ENCODE assay signal across 14 cellular contexts in the genomic region with DNA sequence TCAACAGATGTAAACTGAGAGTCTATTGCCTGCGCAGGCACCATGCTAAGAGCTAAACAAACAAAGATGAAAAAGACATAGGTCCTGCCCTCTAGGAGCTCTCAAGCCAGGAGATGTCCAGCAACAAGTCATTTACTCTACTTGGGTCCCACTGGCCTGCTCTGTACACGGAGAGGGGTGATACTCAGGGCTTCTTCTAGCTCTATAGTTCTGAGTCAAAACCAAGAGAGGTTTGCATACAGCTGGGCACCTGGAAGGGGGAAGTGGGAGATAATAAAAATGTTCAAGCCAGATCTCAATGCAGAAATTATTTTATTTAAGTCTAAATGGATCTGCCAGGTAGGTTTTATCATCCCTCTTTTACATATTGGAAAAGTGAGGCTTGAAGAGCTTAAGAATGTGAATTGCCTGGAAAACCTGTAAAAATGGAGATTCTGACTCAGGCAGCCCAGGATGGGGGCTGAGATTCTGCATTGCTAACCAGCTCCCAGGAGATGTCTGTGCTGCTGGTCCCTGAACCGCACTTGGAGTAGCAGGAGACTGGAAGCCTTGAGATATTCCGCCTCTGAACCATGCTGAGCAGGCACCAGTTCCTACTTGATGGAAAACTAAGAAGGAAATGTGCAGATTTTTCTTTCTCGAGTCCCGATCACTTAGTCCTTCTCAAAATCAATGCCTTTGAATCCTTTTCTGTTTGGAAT.
A peak's percentile ranks its signal among the peaks of the same experiment; 100 is the strongest.
DNase-seq lines count a peak whose midpoint lies in the region; ATAC-seq and TF ChIP-seq lines count a peak whose summit lies in the region.
"Had no signal": no experiment of that assay in that cellular context is flagged by ENCODE, and none has a peak within 500 bp of the region (broad histone marks: within the 10 kb centered on the region; RNA-seq: fewer than 3 reads in every experiment).

No MANE protein-coding gene starts in this region.

- ATAC-seq in GM18519 (IDR thresholded peaks at IDR 0.05; ENCODE audit: low FRiP score, unreplicated experiment) = peak; percentile 64
- ATAC-seq in GM21737 (IDR thresholded peaks at IDR 0.05; ENCODE audit: unreplicated experiment) = peak; percentile 71
- ATAC-seq in HG03103 (IDR thresholded peaks at IDR 0.05; ENCODE audit: low read depth, unreplicated experiment) = peak; percentile 59
- no peak for ATAC-seq in GM21723 (IDR thresholded peaks at IDR 0.05; ENCODE audit: unreplicated experiment)
- no peak for ATAC-seq in HG02763 (IDR thresholded peaks at IDR 0.05; ENCODE audit: unreplicated experiment)
- ATAC-seq: T-helper 17 cell had no signal

- TF ChIP-seq POLR2A in adrenal gland (IDR thresholded peaks at IDR 0.05) = no peak

- intact Hi-C loops in PC-9 (cut with micrococcal nuclease; ENCODE audit: unreplicated experiment) (no loop called here), mammary epithelial cell (cut with micrococcal nuclease) (no loop called here), adrenal gland (cut with DNase I) (no loop called here)

- H3K4me1 ChIP-seq in PC-9 (replicated peaks; ENCODE audit: insufficient read depth) (peaks cover 36% of the 10 kb centered on the region), mammary epithelial cell (ENCODE audit: insufficient read depth, low read length) (peaks cover 40% of the 10 kb centered on the region), adrenal gland (replicated peaks in 1 of 2) (peaks cover 0 to 8% of the 10 kb centered on the region in 2 donors)

- dilution Hi-C loops in mammary epithelial cell (cut with HindIII; ENCODE audit: low sequenced_read_pairs) = no loop called here

- WGBS in mammary epithelial cell (ENCODE audit: low coverage, missing lambda C conversion rate) = 92% methylated on average over 6 of the region's 6 CpGs
- WGBS in adrenal gland, 4 donors = 87 to 96% (median 92%) methylated on average over 6 of the region's 6 CpGs

- H3K4me2 ChIP-seq in PC-9 = peak overlapping the region; percentile 63
- H3K4me2 ChIP-seq in mammary epithelial cell (ENCODE audit: insufficient read depth, low read depth, low read length) = no peak overlapping the region

- H3K36me3 ChIP-seq in PC-9 (ENCODE audit: low read depth) (no peaks in the 10 kb centered on the region), mammary epithelial cell (ENCODE audit: insufficient read depth, low read length) (no peaks in the 10 kb centered on the region), adrenal gland (replicated peaks in 1 of 2) (no peaks in the 10 kb centered on the region)
- H3K36me3 ChIP-seq: cardiac muscle cell, suprapubic skin had no signal

- H3K9me3 ChIP-seq in PC-9 (ENCODE audit: insufficient read depth, low read depth) (no peaks in the 10 kb centered on the region), mammary epithelial cell (replicated peaks; ENCODE audit: insufficient read depth, low read length) (peaks cover 6% of the 10 kb centered on the region), adrenal gland (replicated peaks in 1 of 3) (no peaks in the 10 kb centered on the region)
- H3K9me3 ChIP-seq: suprapubic skin had no signal

- CTCF ChIA-PET in PC-9 (lab: Charles Lee) (interaction anchor here (0.6 kb wide), 1 partner anchor 176 kb away, joined by 3 read pairs; no protein-coding TSS in a partner anchor), mammary epithelial cell (lab: Charles Lee; ENCODE audit: low non-redundant PET) (no interaction called here)

- POLR2A ChIA-PET in PC-9 (lab: Charles Lee; ENCODE audit: unreplicated experiment) = interaction anchor here (0.6 kb wide), 1 partner anchor 10 kb away, joined by 4 read pairs; no protein-coding TSS in a partner anchor

- H2AFZ ChIP-seq in PC-9 = no peak overlapping the region
- H2AFZ ChIP-seq in mammary epithelial cell (ENCODE audit: low read depth, low read length) = no peak overlapping the region

- no peak for TF ChIP-seq CTCF in PC-9 (conservative IDR thresholded peaks at IDR 0.05)
- no peak for TF ChIP-seq CTCF in mammary epithelial cell (conservative IDR thresholded peaks at IDR 0.05 in 1 of 2, IDR thresholded peaks at IDR 0.05 in 1 of 2; ENCODE audit: extremely low read depth in 1 of 2, insufficient read depth in 1 of 2, low read depth in 1 of 2, low read length in 2 of 2)
- TF ChIP-seq CTCF in adrenal gland (IDR thresholded peaks at IDR 0.05) = no peak

- in situ Hi-C loops in mammary epithelial cell (cut with MboI; ENCODE audit: low sequenced_read_pairs in 2 of 2) = no loop called here

- 0 out of 2 replicates have a peak, but pooled peaks cover 17% of the 10 kb centered on the region for H3K79me2 ChIP-seq in PC-9 (ENCODE audit: low read depth)
- H3K79me2 ChIP-seq in mammary epithelial cell (ENCODE audit: insufficient read depth, low read length) = no peaks in the 10 kb centered on the region

- H3K9ac ChIP-seq in mammary epithelial cell (ENCODE audit: insufficient read depth, low read length) = no peak overlapping the region

- no peak overlapping the region for H3K27ac ChIP-seq in PC-9
- no peak overlapping the region for H3K27ac ChIP-seq in mammary epithelial cell (ENCODE audit: insufficient read depth, low read depth, low read length)
- no peak overlapping the region for H3K27ac ChIP-seq in adrenal gland
- H3K27ac ChIP-seq: C4-2B, cardiac muscle cell, epithelial cell of prostate, suprapubic skin had no signal

- no peak for DNase-seq in PC-9
- DNase-seq in mammary epithelial cell = no peak
- DNase-seq in adrenal gland = no peak
- DNase-seq: activated gamma-delta T cell, T-helper 17 cell had no signal

- peaks cover 11% of the 10 kb centered on the region; the same call in 1 of the 2 replicates for H4K20me1 ChIP-seq in PC-9 (ENCODE audit: insufficient read depth)
- H4K20me1 ChIP-seq in mammary epithelial cell (ENCODE audit: insufficient read depth, low read length) = no peaks in the 10 kb centered on the region

- no TSS peak for BruUV-seq in PC-9 (replicated peaks; lab: Mats Ljungman, UMichigan)
- no TSS peak for BruUV-seq in mammary epithelial cell (replicated peaks; lab: Mats Ljungman, UMichigan)

- H3K27me3 ChIP-seq in PC-9 (ENCODE audit: insufficient read depth, low read depth) (no peaks in the 10 kb centered on the region), mammary epithelial cell (ENCODE audit: insufficient read depth, low read length) (no peaks in the 10 kb centered on the region), adrenal gland (no peaks in the 10 kb centered on the region)
- H3K27me3 ChIP-seq: cardiac muscle cell, suprapubic skin had no signal

- no peaks in the 10 kb centered on the region for H3K9me2 ChIP-seq in PC-9 (ENCODE audit: insufficient read depth)

- H3K4me3 ChIP-seq in PC-9 (no peak overlapping the region), mammary epithelial cell (replicated peaks in 1 of 3; ENCODE audit: insufficient read depth in 1 of 3, low read depth in 2 of 3, low read length in 3 of 3) (no peak overlapping the region), adrenal gland (no peak overlapping the region)
- H3K4me3 ChIP-seq: cardiac muscle cell, suprapubic skin had no signal

- peaks cover 22% of the 10 kb centered on the region for H3F3A ChIP-seq in PC-9 (ENCODE audit: insufficient read depth, low read depth)

Comparison
In these comparisons a context has a peak if more than half of its experiments do, and no peak if none do; other contexts are left out.
1. ATAC-seq: peak in GM18519 (single experiment), GM21737 (single experiment) and HG03103 (single experiment); none in GM21723 (single experiment) and HG02763 (single experiment).